In the genomic region with DNA sequence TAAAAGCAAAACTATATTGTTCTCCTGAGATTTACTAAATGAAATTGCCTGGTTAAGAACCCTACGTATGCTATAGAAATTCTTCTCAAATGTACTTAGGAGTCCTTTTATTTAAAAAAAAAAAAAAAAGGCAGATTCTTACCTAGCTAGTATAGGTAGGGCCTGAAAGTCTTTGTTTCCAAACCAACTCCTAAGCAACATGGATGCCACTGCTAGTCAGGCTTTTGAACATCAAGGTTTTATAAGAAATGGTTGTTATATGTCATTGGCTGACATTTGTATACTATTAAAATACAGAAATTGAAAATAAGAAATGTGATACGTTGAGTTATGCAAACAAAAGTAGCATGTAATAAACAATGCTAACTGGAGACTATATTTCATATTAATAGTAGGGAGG, we compare ENCODE assay signal across 14 cellular contexts. TPM values are rescaled to one million over a fixed set of nuclear protein-coding genes. Genes with fewer than 3 reads are reported as not detected.
DNase-seq lines count a peak whose midpoint lies in the region; ATAC-seq lines count a peak whose summit lies in the region.
"Had no signal": no experiment of that assay in that cellular context is flagged by ENCODE, and none has a peak within 500 bp of the region (broad histone marks: within the 10 kb centered on the region; RNA-seq: fewer than 3 reads in every experiment).

No MANE protein-coding gene starts in this region.

- H3K4me3 Mint-ChIP-seq in stimulated activated naive CD8-positive, alpha-beta T cell treated with anti-CD3 and anti-CD28 coated beads, Interleukin-15, Interleukin-2, amounts not matched to agents 100 ng/mL and 50 ng/mL, for 24 hours = peak overlapping the region; percentile 82
- H3K4me3 Mint-ChIP-seq in activated T-helper 1 cell treated with anti-CD3 and anti-CD28 coated beads, Interleukin-12 subunit alpha, Interleukin-12 subunit beta, Interleukin-2, Interleukin-4 antibody, amounts not matched to agents 30 ng/mL and 10 ng/mL and 1 ng/mL, durations not matched to agents 14 hours and 24 hours and 36 hours = peak overlapping the region; percentile 88
- H3K4me3 Mint-ChIP-seq: nephron had no signal

- no peaks in the 10 kb centered on the region for H3K9me3 Mint-ChIP-seq in stimulated activated naive CD8-positive, alpha-beta T cell treated with anti-CD3 and anti-CD28 coated beads, Interleukin-15, Interleukin-2, amounts not matched to agents 100 ng/mL and 50 ng/mL, for 24 hours
- H3K9me3 Mint-ChIP-seq in activated T-helper 1 cell treated with anti-CD3 and anti-CD28 coated beads, Interleukin-12 subunit alpha, Interleukin-12 subunit beta, Interleukin-2, Interleukin-4 antibody, amounts not matched to agents 30 ng/mL and 10 ng/mL and 1 ng/mL, durations not matched to agents 14 hours and 24 hours and 36 hours = no peaks in the 10 kb centered on the region
- H3K9me3 Mint-ChIP-seq: nephron had no signal

- H3K27ac Mint-ChIP-seq in stimulated activated naive CD8-positive, alpha-beta T cell treated with anti-CD3 and anti-CD28 coated beads, Interleukin-15, Interleukin-2, amounts not matched to agents 100 ng/mL and 50 ng/mL, for 24 hours = peak overlapping the region; percentile 96
- H3K27ac Mint-ChIP-seq in activated T-helper 1 cell treated with anti-CD3 and anti-CD28 coated beads, Interleukin-12 subunit alpha, Interleukin-12 subunit beta, Interleukin-2, Interleukin-4 antibody, amounts not matched to agents 30 ng/mL and 10 ng/mL and 1 ng/mL, durations not matched to agents 14 hours and 24 hours and 36 hours = peak overlapping the region; percentile 92
- H3K27ac Mint-ChIP-seq: nephron had no signal

- H3K27me3 Mint-ChIP-seq in stimulated activated naive CD8-positive, alpha-beta T cell treated with anti-CD3 and anti-CD28 coated beads, Interleukin-15, Interleukin-2, amounts not matched to agents 100 ng/mL and 50 ng/mL, for 24 hours = no peaks in the 10 kb centered on the region
- H3K27me3 Mint-ChIP-seq in activated T-helper 1 cell treated with anti-CD3 and anti-CD28 coated beads, Interleukin-12 subunit alpha, Interleukin-12 subunit beta, Interleukin-2, Interleukin-4 antibody, amounts not matched to agents 30 ng/mL and 10 ng/mL and 1 ng/mL, durations not matched to agents 14 hours and 24 hours and 36 hours (ENCODE audit: insufficient read depth) = no peaks in the 10 kb centered on the region

- no peak for DNase-seq in stimulated activated naive CD8-positive, alpha-beta T cell treated with anti-CD3 and anti-CD28 coated beads, Interleukin-15, Interleukin-2, amounts not matched to agents 100 U/mL and 50 U/mL, for 24 hours
- DNase-seq in activated T-helper 1 cell treated with anti-CD3 and anti-CD28 coated beads, Interleukin-12 subunit alpha, Interleukin-12 subunit beta, Interleukin-2, Interleukin-4 antibody, amounts not matched to agents 30 ng/mL and 10 ng/mL and 1 ng/mL, durations not matched to agents 14 hours and 24 hours and 36 hours (ENCODE audit: low spot score) = no peak
- DNase-seq in medulla oblongata (ENCODE audit: extremely low spot score) = peak; percentile 56
- no peak for DNase-seq in cerebellum (ENCODE audit: low spot score)
- no peak for DNase-seq in NCI-H446 (lab: John Stamatoyannopoulos, UW)
- DNase-seq in GM19238 (ENCODE audit: insufficient read length, low spot score) = no peak
- DNase-seq: AML-193, dermis blood vessel endothelial cell, H7, NCI-H187, SHP77 treated with DMSO at 0.1 percent for 48 hours had no signal

- ATAC-seq in stimulated activated naive CD8-positive, alpha-beta T cell treated with anti-CD3 and anti-CD28 coated beads, Interleukin-15, Interleukin-2, amounts not matched to agents 100 U/mL and 50 U/mL, for 24 hours = no peak
- no peak for ATAC-seq in GM21576 (IDR thresholded peaks at IDR 0.05; ENCODE audit: unreplicated experiment)

- peaks cover 26% of the 10 kb centered on the region for H3K36me3 Mint-ChIP-seq in stimulated activated naive CD8-positive, alpha-beta T cell treated with anti-CD3 and anti-CD28 coated beads, Interleukin-15, Interleukin-2, amounts not matched to agents 100 ng/mL and 50 ng/mL, for 24 hours (ENCODE audit: low read depth)
- H3K36me3 Mint-ChIP-seq in activated T-helper 1 cell treated with anti-CD3 and anti-CD28 coated beads, Interleukin-12 subunit alpha, Interleukin-12 subunit beta, Interleukin-2, Interleukin-4 antibody, amounts not matched to agents 30 ng/mL and 10 ng/mL and 1 ng/mL, durations not matched to agents 14 hours and 24 hours and 36 hours (ENCODE audit: low read depth) = peaks cover 24% of the 10 kb centered on the region

- peaks cover 51% of the 10 kb centered on the region for H3K4me1 Mint-ChIP-seq in stimulated activated naive CD8-positive, alpha-beta T cell treated with anti-CD3 and anti-CD28 coated beads, Interleukin-15, Interleukin-2, amounts not matched to agents 100 ng/mL and 50 ng/mL, for 24 hours (ENCODE audit: low read depth)
- peaks cover 57% of the 10 kb centered on the region for H3K4me1 Mint-ChIP-seq in activated T-helper 1 cell treated with anti-CD3 and anti-CD28 coated beads, Interleukin-12 subunit alpha, Interleukin-12 subunit beta, Interleukin-2, Interleukin-4 antibody, amounts not matched to agents 30 ng/mL and 10 ng/mL and 1 ng/mL, durations not matched to agents 14 hours and 24 hours and 36 hours (ENCODE audit: low read depth)

- intact Hi-C loops in activated T-helper 1 cell treated with anti-CD3 and anti-CD28 coated beads, Interleukin-12 subunit alpha, Interleukin-12 subunit beta, Interleukin-2, Interleukin-4 antibody, amounts not matched to agents 30 ng/mL and 10 ng/mL and 1 ng/mL, durations not matched to agents 14 hours and 24 hours and 36 hours (cut with micrococcal nuclease) = loop anchor here (2.0 kb wide), 2 partner anchors 53 to 189 kb away; no protein-coding TSS in a partner anchor

RNA-seq across cellular contexts. Expression of gene EVI2A, which starts 1.2 kb away (rescaled TPM):
- 46.3 and 47.9 TPM in 2 replicates for total RNA-seq in activated T-helper 1 cell treated with anti-CD3 and anti-CD28 coated beads, Interleukin-12 subunit alpha, Interleukin-12 subunit beta, Interleukin-2, Interleukin-4 antibody, amounts not matched to agents 30 ng/mL and 10 ng/mL and 1 ng/mL, durations not matched to agents 14 hours and 24 hours and 36 hours
- 1.9 TPM for total RNA-seq in cerebellum
- total RNA-seq: dermis blood vessel endothelial cell, H7 had no signal

RNA-seq across cellular contexts. Expression of gene EVI2B, which starts 6.4 kb away (rescaled TPM):
- 21.7 and 25.1 TPM in 2 replicates for total RNA-seq in activated T-helper 1 cell treated with anti-CD3 and anti-CD28 coated beads, Interleukin-12 subunit alpha, Interleukin-12 subunit beta, Interleukin-2, Interleukin-4 antibody, amounts not matched to agents 30 ng/mL and 10 ng/mL and 1 ng/mL, durations not matched to agents 14 hours and 24 hours and 36 hours
- 0.36 TPM for total RNA-seq in cerebellum
- total RNA-seq: H7 had no signal

RNA-seq across cellular contexts. Expression of gene OMG, which starts 23.2 kb away (rescaled TPM):
- 0.10 TPM in 2 replicates for total RNA-seq in activated T-helper 1 cell treated with anti-CD3 and anti-CD28 coated beads, Interleukin-12 subunit alpha, Interleukin-12 subunit beta, Interleukin-2, Interleukin-4 antibody, amounts not matched to agents 30 ng/mL and 10 ng/mL and 1 ng/mL, durations not matched to agents 14 hours and 24 hours and 36 hours
- 12.2 TPM for total RNA-seq in cerebellum
- total RNA-seq: H7 had no signal

Comparison
In these comparisons a context has a peak if more than half of its experiments do, and no peak if none do; other contexts are left out.
1. RNA of gene EVI2A, which starts 1.2 kb away (total RNA-seq): 46.3 to 47.9 TPM in activated T-helper 1 cell treated with anti-CD3 and anti-CD28 coated beads, Interleukin-12 subunit alpha, Interleukin-12 subunit beta, Interleukin-2, Interleukin-4 antibody, amounts not matched to agents 30 ng/mL and 10 ng/mL and 1 ng/mL, durations not matched to agents 14 hours and 24 hours and 36 hours; 1.9 TPM in cerebellum (single experiment); every median in the first group is over 10 times any median in the second.
2. RNA of gene EVI2B, which starts 6.4 kb away (total RNA-seq): 21.7 to 25.1 TPM in activated T-helper 1 cell treated with anti-CD3 and anti-CD28 coated beads, Interleukin-12 subunit alpha, Interleukin-12 subunit beta, Interleukin-2, Interleukin-4 antibody, amounts not matched to agents 30 ng/mL and 10 ng/mL and 1 ng/mL, durations not matched to agents 14 hours and 24 hours and 36 hours; 0.36 TPM in cerebellum (single experiment); every median in the first group is over 10 times any median in the second.
3. RNA of gene OMG, which starts 23.2 kb away (total RNA-seq): 12.2 TPM in cerebellum (single experiment); 0.10 TPM in activated T-helper 1 cell treated with anti-CD3 and anti-CD28 coated beads, Interleukin-12 subunit alpha, Interleukin-12 subunit beta, Interleukin-2, Interleukin-4 antibody, amounts not matched to agents 30 ng/mL and 10 ng/mL and 1 ng/mL, durations not matched to agents 14 hours and 24 hours and 36 hours; every median in the first group is over 10 times any median in the second.